Comparison of ENCODE assay signal across 8 cellular contexts in genomic region chr1:228456252-228457016, GRCh38. TPM values are rescaled to one million over a fixed set of nuclear protein-coding genes. Genes with fewer than 3 reads are reported as not detected.
A peak's percentile ranks its signal among the peaks of the same experiment; 100 is the strongest.
DNase-seq lines count a peak whose midpoint lies in the region; ATAC-seq and TF ChIP-seq lines count a peak whose summit lies in the region.

No MANE protein-coding gene starts in this region.

- peak overlapping the region; percentile 97 to 99 (median 97) for H3K4me3 Mint-ChIP-seq in T-cell

- no peaks in the 10 kb centered on the region for H3K9me3 Mint-ChIP-seq in T-cell

- no peaks in the 10 kb centered on the region for H3K27me3 ChIP-seq in HAP-1 (ENCODE audit: low read depth)
- H3K27me3 ChIP-seq in esophagus squamous epithelium = peaks cover 0 to 47% (median 3%) of the 10 kb centered on the region in 4 donors
- peaks cover 5 to 60% (median 37%) of the 10 kb centered on the region in 3 donors for H3K27me3 ChIP-seq in sigmoid colon

- H3K36me3 ChIP-seq in HAP-1 (replicated peaks) = no peaks in the 10 kb centered on the region; the same call in 1 of the 2 replicates
- no peaks in the 10 kb centered on the region for H3K36me3 ChIP-seq in esophagus squamous epithelium
- no peaks in the 10 kb centered on the region for H3K36me3 ChIP-seq in sigmoid colon

- intact Hi-C loops in esophagus squamous epithelium (cut with DNase I) (no loop called here), sigmoid colon (cut with DNase I) (no loop called here)

- CTCF ChIA-PET in T-cell (lab: Charles Lee) = interaction anchor here in 1 of 2 donors (0.6 to 2.7 kb wide), 4 partner anchors 30 to 457 kb away, joined by 3 to 15 read pairs (median 4); partner anchors contain the start of gene RNF187

- no peak for TF ChIP-seq EP300 in sigmoid colon (IDR thresholded peaks at IDR 0.05)

- TF ChIP-seq POLR2A in esophagus squamous epithelium (IDR thresholded peaks at IDR 0.05) = no peak
- no peak for TF ChIP-seq POLR2A in sigmoid colon (IDR thresholded peaks at IDR 0.05)

- in situ Hi-C loops in HAP-1 (cut with MboI; ENCODE audit: low sequenced_read_pairs) = loop anchor here (10.0 kb wide), 1 partner anchor 322 kb away; no protein-coding TSS in a partner anchor
- in situ Hi-C loops in GM13977 (cut with MboI; ENCODE audit: low pct_unique_long_range_greater_than_20kb, low sequenced_read_pairs, unreplicated experiment) = no loop called here

- no peaks in the 10 kb centered on the region for H3K9me3 ChIP-seq in HAP-1
- H3K9me3 ChIP-seq in esophagus squamous epithelium = no peaks in the 10 kb centered on the region
- H3K9me3 ChIP-seq in sigmoid colon = no peaks in the 10 kb centered on the region

- WGBS in esophagus squamous epithelium, 2 donors = 59 to 65% methylated on average over 6 of the region's 6 CpGs
- 59 to 62% methylated on average over 6 of the region's 6 CpGs for WGBS in sigmoid colon, 2 donors

- H3K27me3 Mint-ChIP-seq in T-cell = peaks cover 0 to 4% of the 10 kb centered on the region in 2 donors

- no peak for TF ChIP-seq CTCF in esophagus squamous epithelium (IDR thresholded peaks at IDR 0.05)
- no peak for TF ChIP-seq CTCF in sigmoid colon (IDR thresholded peaks at IDR 0.05)
- TF ChIP-seq CTCF in GM13977 (IDR thresholded peaks at IDR 0.05; ENCODE audit: extremely low read depth, insufficient read depth, missing control alignments) = no peak

- ATAC-seq in T-cell (replicated peaks in 1 of 4) = no peak
- ATAC-seq in HG02588 (IDR thresholded peaks at IDR 0.05; ENCODE audit: unreplicated experiment) = no peak

- H3K4me1 Mint-ChIP-seq in T-cell = peaks cover 38 to 44% (median 43%) of the 10 kb centered on the region in 3 donors

- H3K27ac ChIP-seq in esophagus squamous epithelium = peak overlapping the region in 3 of 4 donors; percentile 90 to 95 (median 92)
- peak overlapping the region in 3 of 4 donors; percentile 75 to 81 (median 79) for H3K27ac ChIP-seq in sigmoid colon

- H3K4me3 ChIP-seq in HAP-1 (peak overlapping the region; percentile 81), esophagus squamous epithelium (peak overlapping the region; percentile 43 to 78 (median 58)), sigmoid colon (peak overlapping the region in 2 of 4 donors; percentile 47 to 52)

- H3K36me3 Mint-ChIP-seq in T-cell = peaks cover 9% of the 10 kb centered on the region

- POLR2A ChIA-PET in T-cell (lab: Charles Lee) = interaction anchor here in 1 of 2 donors (0.5 kb wide), 1 partner anchor 672 kb away, joined by 6 read pairs; no protein-coding TSS in a partner anchor

- DNase-seq in HAP-1 (ENCODE audit: low spot score in 2 of 2) = peak in 1 of 2 experiments; percentile 65
- no peak for DNase-seq in T-cell
- no peak for DNase-seq in esophagus squamous epithelium (lab: John Stamatoyannopoulos, UW)
- no peak for DNase-seq in sigmoid colon
- DNase-seq in GM13977 (ENCODE audit: low spot score) = no peak
- DNase-seq in NCI-H1694 treated with DMSO at 0.1 percent for 48 hours (lab: John Stamatoyannopoulos, UW) = no peak
- no peak for DNase-seq in NCI-H2107 treated with DMSO at 0.1 percent for 48 hours (lab: John Stamatoyannopoulos, UW; ENCODE audit: unreplicated experiment)

- H3K27ac Mint-ChIP-seq in T-cell = peak overlapping the region; percentile 97 to 98

- H3K4me1 ChIP-seq in HAP-1 (peaks cover 14% of the 10 kb centered on the region), esophagus squamous epithelium (peaks cover 8 to 49% (median 21%) of the 10 kb centered on the region in 3 donors), sigmoid colon (peaks cover 0 to 32% (median 23%) of the 10 kb centered on the region in 4 donors)

RNA-seq across cellular contexts. Expression of gene RNF187, which starts 30.7 kb away (rescaled TPM):
- 100 to 1,000 TPM in 2 of 5 donors, 10 to 100 TPM in 3; 59.6 to 105 (median 94.9) TPM for total RNA-seq in T-cell
- 10 to 100 TPM; 33.4 to 74.7 (median 60.0) TPM for total RNA-seq in esophagus squamous epithelium
- 10 to 100 TPM; 17.3 to 24.4 (median 22.6) TPM for total RNA-seq in sigmoid colon
- polyA plus RNA-seq in sigmoid colon = 10 to 100 TPM; 23.4 to 39.8 (median 28.2) TPM

RNA-seq across cellular contexts. Expression of gene TRIM17, which starts 39.8 kb away (rescaled TPM):
- total RNA-seq in T-cell (1 to 10 TPM in 4 of 5 donors, under 1 TPM in 1; 0.90 to 4.7 (median 1.7) TPM), esophagus squamous epithelium (1 to 10 TPM in 2 of 4 donors, under 1 TPM in 2; 0.13 to 3.0 (median 0.99) TPM), sigmoid colon (under 1 TPM in 1 of 4 donors, not detected in 3; 0.95 TPM)
- under 1 TPM in 1 of 3 donors, not detected in 2; 0.44 TPM for polyA plus RNA-seq in sigmoid colon

RNA-seq across cellular contexts. Expression of gene TRIM11, which starts 49.8 kb away (rescaled TPM):
- total RNA-seq in T-cell (10 to 100 TPM; 36.4 to 66.6 (median 61.7) TPM), esophagus squamous epithelium (10 to 100 TPM; 15.2 to 30.8 (median 20.6) TPM), sigmoid colon (10 to 100 TPM; 11.8 to 19.6 (median 16.0) TPM)
- 10 to 100 TPM; 12.0 to 32.9 (median 14.3) TPM for polyA plus RNA-seq in sigmoid colon
